1 cellular context compared by ENCODE assay signal in the genomic region with DNA sequence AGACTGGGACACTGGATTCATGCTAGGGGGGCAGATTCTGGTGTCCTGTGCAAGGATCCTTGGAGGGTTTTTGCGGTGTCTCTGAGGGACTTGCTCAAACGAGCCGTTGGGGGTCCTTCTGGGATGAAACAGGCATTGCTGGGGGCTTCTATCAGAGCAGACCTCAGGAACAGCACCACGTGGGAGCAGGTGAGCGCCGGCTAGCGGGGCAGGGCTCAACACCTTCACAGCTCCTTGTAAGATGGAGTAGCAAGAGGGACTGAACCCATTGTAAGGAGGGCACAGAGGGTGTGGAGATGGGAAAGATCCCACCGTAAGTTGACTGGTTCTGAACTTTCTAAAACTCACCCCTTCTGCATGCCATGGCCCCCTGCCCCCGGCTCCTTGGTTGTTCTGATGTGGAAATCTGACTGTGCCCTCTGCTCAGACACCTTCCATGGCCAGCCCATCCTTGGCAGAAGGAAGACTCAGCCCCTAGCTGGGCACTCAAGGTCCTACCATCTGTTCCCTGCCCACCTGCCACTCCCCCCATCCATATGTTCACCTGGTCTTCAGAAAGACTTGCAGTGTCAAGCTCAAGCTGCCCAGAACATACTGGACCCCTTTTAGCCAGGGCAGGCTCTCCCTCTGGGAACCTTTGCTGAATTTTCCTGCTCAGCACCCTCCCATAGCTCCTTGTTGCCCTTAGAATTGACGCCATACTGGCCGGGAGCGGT.
TF ChIP-seq lines count a peak whose summit lies in the region.

No MANE protein-coding gene starts in this region.

TF ChIP-seq in IMR-90, 13 proteins besides CTCF, POLR2A, EP300 and RAD21:
- TF ChIP-seq CEBPB (IDR thresholded peaks at IDR 0.05; ENCODE audit: low read depth, low read length) (no peak), RCOR1 (IDR thresholded peaks at IDR 0.05; ENCODE audit: insufficient replicate concordance, low read length) (no peak), MXI1 (IDR thresholded peaks at IDR 0.05; ENCODE audit: borderline replicate concordance, low read depth, low read length) (no peak), RFX5 (IDR thresholded peaks at IDR 0.05; ENCODE audit: low read depth, low read length) (no peak), MAZ (IDR thresholded peaks at IDR 0.05; ENCODE audit: borderline replicate concordance, low read depth, low read length) (no peak), MAFK (IDR thresholded peaks at IDR 0.05; ENCODE audit: low read depth, low read length) (no peak), FOS (IDR thresholded peaks at IDR 0.05; ENCODE audit: low read depth, low read length) (no peak), NFE2L2 (IDR thresholded peaks at IDR 0.05; ENCODE audit: low read depth, low read length) (no peak)
- TF ChIP-seq, protein P1, sequence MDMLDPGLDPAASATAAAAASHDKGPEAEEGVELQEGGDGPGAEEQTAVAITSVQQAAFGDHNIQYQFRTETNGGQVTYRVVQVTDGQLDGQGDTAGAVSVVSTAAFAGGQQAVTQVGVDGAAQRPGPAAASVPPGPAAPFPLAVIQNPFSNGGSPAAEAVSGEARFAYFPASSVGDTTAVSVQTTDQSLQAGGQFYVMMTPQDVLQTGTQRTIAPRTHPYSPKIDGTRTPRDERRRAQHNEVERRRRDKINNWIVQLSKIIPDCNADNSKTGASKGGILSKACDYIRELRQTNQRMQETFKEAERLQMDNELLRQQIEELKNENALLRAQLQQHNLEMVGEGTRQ (IDR thresholded peaks at IDR 0.05; ENCODE audit: low read depth, low read length), result no peak
